ENCODE assay signal across 1 cellular context in genomic region chr20:13784893-13785715, GRCh38.
TF ChIP-seq lines count a peak whose summit lies in the region.

Gene ESF1, minus strand, starts transcription at chr20:13784919. Its CDS starts 1,779 bp downstream, at chr20:13783140.
Gene NDUFAF5, plus strand, starts transcription at chr20:13785028. Its CDS starts 41 bp downstream, at chr20:13785069.

TF ChIP-seq in HepG2, 621 proteins besides CTCF, POLR2A, EP300 and RAD21 (continued from another document and continues in another):
- TF ChIP-seq CEBPZ (IDR thresholded peaks at IDR 0.05; ENCODE audit: low read length) (no peak), PAF1 (CRISPR knock-in tag; IDR thresholded peaks at IDR 0.05) (0 out of 2 replicates have a peak, but pooled peaks have one; percentile 65), ZNF18 (CRISPR knock-in tag; IDR thresholded peaks at IDR 0.05; ENCODE audit: insufficient replicate concordance) (peak; percentile 91), HNRNPH1 (optimal IDR thresholded peaks at IDR 0.05; ENCODE audit: low read depth, low read length) (peak; percentile 37), IRF1 (CRISPR knock-in tag; IDR thresholded peaks at IDR 0.05; ENCODE audit: low read depth) (no peak), AGO2 (optimal IDR thresholded peaks at IDR 0.05; ENCODE audit: low read depth, low read length) (peak; percentile 83), JUND (CRISPR knock-in tag; IDR thresholded peaks at IDR 0.05) (peak; percentile 82), ELF4 (CRISPR knock-in tag; IDR thresholded peaks at IDR 0.05; ENCODE audit: borderline replicate concordance) (no peak; the same call in 1 of the 2 replicates), ZNF782 (CRISPR knock-in tag; IDR thresholded peaks at IDR 0.05; ENCODE audit: borderline replicate concordance) (peak; percentile 61), CCDC6 (CRISPR knock-in tag; IDR thresholded peaks at IDR 0.05) (peak; percentile 99), ZSCAN20 (CRISPR knock-in tag; IDR thresholded peaks at IDR 0.05; ENCODE audit: borderline replicate concordance) (peak; percentile 94), ZNF382 (CRISPR knock-in tag; IDR thresholded peaks at IDR 0.05; ENCODE audit: borderline replicate concordance) (no peak), ZNF883 (CRISPR knock-in tag; IDR thresholded peaks at IDR 0.05; ENCODE audit: not compliant biosample characterization) (peak; percentile 76), ZFP1 (CRISPR knock-in tag; IDR thresholded peaks at IDR 0.05) (peak; percentile 75), ATF6 (CRISPR knock-in tag; conservative IDR thresholded peaks at IDR 0.05) (peak; percentile 84; the same call in 1 of the 2 replicates), DMTF1 (CRISPR knock-in tag; IDR thresholded peaks at IDR 0.05) (0 out of 2 replicates have a peak, but pooled peaks have one; percentile 57), ZNF629 (CRISPR knock-in tag; conservative IDR thresholded peaks at IDR 0.05) (no peak; the same call in none of the 2 replicates), RCOR2 (CRISPR knock-in tag; IDR thresholded peaks at IDR 0.05) (peak; percentile 34; the same call in 1 of the 2 replicates), JARID2 (CRISPR knock-in tag; IDR thresholded peaks at IDR 0.05; ENCODE audit: insufficient replicate concordance) (peak; percentile 62), ZNF205 (CRISPR knock-in tag; IDR thresholded peaks at IDR 0.05) (peak; percentile 85), SMARCC2 (IDR thresholded peaks at IDR 0.05) (no peak), ZNF350 (CRISPR knock-in tag; IDR thresholded peaks at IDR 0.05; ENCODE audit: borderline replicate concordance, low read depth) (peak; percentile 99), ZBTB8A (CRISPR knock-in tag; IDR thresholded peaks at IDR 0.05; ENCODE audit: borderline replicate concordance, low read depth) (peak; percentile 34), ZBTB46 (CRISPR knock-in tag; IDR thresholded peaks at IDR 0.05; ENCODE audit: borderline replicate concordance) (peak; percentile 90), CHD2 (IDR thresholded peaks at IDR 0.05; ENCODE audit: low read depth, low read length) (peak; percentile 79), MYPOP (CRISPR knock-in tag; IDR thresholded peaks at IDR 0.05) (peak; percentile 88), DBP (CRISPR knock-in tag; IDR thresholded peaks at IDR 0.05; ENCODE audit: not compliant biosample characterization) (peak; percentile 56), JDP2 (CRISPR knock-in tag; IDR thresholded peaks at IDR 0.05; ENCODE audit: borderline replicate concordance) (peak; percentile 77; the same call in 1 of the 2 replicates), ZNF136 (CRISPR knock-in tag; IDR thresholded peaks at IDR 0.05; ENCODE audit: low read depth) (peak; percentile 87), ZFP82 (CRISPR knock-in tag; IDR thresholded peaks at IDR 0.05; ENCODE audit: borderline replicate concordance) (peak; percentile 68; the same call in 1 of the 2 replicates), LCORL (IDR thresholded peaks at IDR 0.05) (peak; percentile 31; the same call in 1 of the 2 replicates), LCORL (CRISPR knock-in tag; IDR thresholded peaks at IDR 0.05) (peak; percentile 74), U2AF1 (optimal IDR thresholded peaks at IDR 0.05; ENCODE audit: low read depth, low read length) (peak; percentile 88), IKZF1 (IDR thresholded peaks at IDR 0.05) (no peak), ZNF850 (CRISPR knock-in tag; conservative IDR thresholded peaks at IDR 0.05) (peak; percentile 66; the same call in 1 of the 2 replicates), ATRX (CRISPR knock-in tag; IDR thresholded peaks at IDR 0.05; ENCODE audit: borderline replicate concordance) (0 out of 2 replicates have a peak, but pooled peaks have one; percentile 55), GABPB1 (CRISPR knock-in tag; IDR thresholded peaks at IDR 0.05) (peak; percentile 88), ZNF878 (CRISPR knock-in tag; IDR thresholded peaks at IDR 0.05) (peak; percentile 61), CBX5 (CRISPR knock-in tag; IDR thresholded peaks at IDR 0.05; ENCODE audit: borderline replicate concordance) (peak; percentile 99), ELF3 (CRISPR knock-in tag; IDR thresholded peaks at IDR 0.05) (peak; percentile 92), LRRFIP1 (CRISPR knock-in tag; conservative IDR thresholded peaks at IDR 0.05) (no peak), ZNF296 (CRISPR knock-in tag; conservative IDR thresholded peaks at IDR 0.05) (no peak; the same call in 1 of the 2 replicates), ZNF747 (CRISPR knock-in tag; IDR thresholded peaks at IDR 0.05; ENCODE audit: borderline replicate concordance) (peak; percentile 99; the same call in 1 of the 2 replicates), MZF1 (CRISPR knock-in tag; IDR thresholded peaks at IDR 0.05; ENCODE audit: borderline replicate concordance) (peak; percentile 97; the same call in 1 of the 2 replicates), ZBTB3 (CRISPR knock-in tag; IDR thresholded peaks at IDR 0.05; ENCODE audit: borderline replicate concordance, low read depth) (no peak), TSC22D2 (CRISPR knock-in tag; IDR thresholded peaks at IDR 0.05; ENCODE audit: borderline replicate concordance) (peak; percentile 94), TRIM24 (CRISPR knock-in tag; IDR thresholded peaks at IDR 0.05) (no peak), NFKB2 (CRISPR knock-in tag; IDR thresholded peaks at IDR 0.05; ENCODE audit: borderline replicate concordance) (peak; percentile 99), ZNF839 (CRISPR knock-in tag; IDR thresholded peaks at IDR 0.05; ENCODE audit: borderline replicate concordance) (no peak; the same call in 1 of the 2 replicates), ZNF274 (CRISPR knock-in tag; IDR thresholded peaks at IDR 0.05) (no peak)
